16 cellular contexts compared by ENCODE assay signal in the genomic region with DNA sequence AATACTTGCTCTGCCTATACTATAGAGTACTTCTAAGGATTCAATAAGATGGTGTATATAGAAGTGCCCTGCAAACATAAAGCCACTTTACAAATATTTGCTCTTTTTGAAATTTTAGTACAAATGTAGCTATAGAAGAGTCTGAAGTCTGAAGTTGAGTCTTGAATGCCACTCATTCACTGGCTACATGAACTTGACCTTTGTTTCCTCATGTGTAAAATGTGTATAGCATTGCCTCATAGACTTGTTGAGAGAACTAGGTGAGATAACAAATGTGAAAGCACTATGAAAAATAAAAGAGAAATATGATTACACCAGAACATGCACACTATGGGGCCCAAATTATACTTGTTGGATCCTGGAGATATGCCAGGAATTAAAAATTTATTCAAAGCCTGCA.
A peak's percentile ranks its signal among the peaks of the same experiment; 100 is the strongest.
DNase-seq lines count a peak whose midpoint lies in the region; ATAC-seq and TF ChIP-seq lines count a peak whose summit lies in the region.
"Had no signal": no experiment of that assay in that cellular context is flagged by ENCODE, and none has a peak within 500 bp of the region (broad histone marks: within the 10 kb centered on the region; RNA-seq: fewer than 3 reads in every experiment).

No MANE protein-coding gene starts in this region.

- H3K4me3 ChIP-seq in adipocyte (ENCODE audit: low read length) (no peak overlapping the region), left lung (no peak overlapping the region), WERI-Rb-1 (ENCODE audit: low read depth, low read length) (no peak overlapping the region)
- H3K4me3 ChIP-seq: GM12878, HAP-1 had no signal

- TF ChIP-seq CTCF in left lung (IDR thresholded peaks at IDR 0.05): no peak
- no peak for TF ChIP-seq CTCF in WERI-Rb-1 (IDR thresholded peaks at IDR 0.05; ENCODE audit: low read depth, low read length)

- no peak overlapping the region for H3K9ac ChIP-seq in adipocyte (ENCODE audit: low read length)

- ATAC-seq in left lung: peak; percentile 38
- no peak for ATAC-seq in stimulated activated memory B cell treated with anti-CD40 and anti-IgM and Interleukin-4, amounts not matched to agents 10 μg/mL and 1 μg/mL and 100 μg/mL, for 72 hours
- ATAC-seq in GM19467 (IDR thresholded peaks at IDR 0.05; ENCODE audit: unreplicated experiment): no peak
- ATAC-seq: GM12878 had no signal

- H3K27me3 ChIP-seq in adipocyte (replicated peaks; ENCODE audit: control insufficient read depth, insufficient read depth, low read length) (no peaks in the 10 kb centered on the region), left lung (no peaks in the 10 kb centered on the region), WERI-Rb-1 (ENCODE audit: insufficient read depth, low read depth, severe bottlenecking) (no peaks in the 10 kb centered on the region)
- H3K27me3 ChIP-seq: BE2C had no signal

- intact Hi-C loops in left lung (cut with DNase I): no loop called here

- H3K4me1 ChIP-seq in adipocyte (ENCODE audit: control insufficient read depth, insufficient read depth, low read length): peaks cover 4% of the 10 kb centered on the region
- no peaks in the 10 kb centered on the region for H3K4me1 ChIP-seq in left lung
- H3K4me1 ChIP-seq: HAP-1 had no signal

- H3K4me1 Mint-ChIP-seq in stimulated activated memory B cell treated with anti-CD40 and anti-IgM and Interleukin-4, amounts not matched to agents 10 μg/mL and 1 μg/mL and 100 μg/mL, for 72 hours: peaks cover 27% of the 10 kb centered on the region
- H3K4me1 Mint-ChIP-seq: CD4-positive, alpha-beta memory T cell had no signal

- peaks cover 13% of the 10 kb centered on the region for H3K36me3 Mint-ChIP-seq in stimulated activated memory B cell treated with anti-CD40 and anti-IgM and Interleukin-4, amounts not matched to agents 10 μg/mL and 1 μg/mL and 100 μg/mL, for 72 hours
- H3K36me3 Mint-ChIP-seq: CD4-positive, alpha-beta memory T cell had no signal

- no peaks in the 10 kb centered on the region for H3K36me3 ChIP-seq in adipocyte (ENCODE audit: control insufficient read depth, insufficient read depth, low read length, severe bottlenecking)
- H3K36me3 ChIP-seq in left lung: no peaks in the 10 kb centered on the region
- H3K36me3 ChIP-seq in WERI-Rb-1: no peaks in the 10 kb centered on the region
- H3K36me3 ChIP-seq: BE2C, HAP-1 had no signal

- H3K27ac ChIP-seq in left lung: no peak overlapping the region
- H3K27ac ChIP-seq in WERI-Rb-1: no peak overlapping the region
- H3K27ac ChIP-seq: C4-2B, HL-60 had no signal

- no peak overlapping the region for H3K4me3 Mint-ChIP-seq in stimulated activated memory B cell treated with anti-CD40 and anti-IgM and Interleukin-4, amounts not matched to agents 10 μg/mL and 1 μg/mL and 100 μg/mL, for 72 hours
- H3K4me3 Mint-ChIP-seq: CD4-positive, alpha-beta memory T cell; HFFc6 had no signal

- H3K9me3 ChIP-seq in adipocyte (ENCODE audit: control insufficient read depth, low read length) (no peaks in the 10 kb centered on the region), left lung (no peaks in the 10 kb centered on the region), WERI-Rb-1 (ENCODE audit: severe bottlenecking) (peaks cover 3% of the 10 kb centered on the region)
- H3K9me3 ChIP-seq: BE2C, HAP-1 had no signal

- no peaks in the 10 kb centered on the region for H3K27me3 Mint-ChIP-seq in stimulated activated memory B cell treated with anti-CD40 and anti-IgM and Interleukin-4, amounts not matched to agents 10 μg/mL and 1 μg/mL and 100 μg/mL, for 72 hours

- H3K27ac Mint-ChIP-seq in stimulated activated memory B cell treated with anti-CD40 and anti-IgM and Interleukin-4, amounts not matched to agents 10 μg/mL and 1 μg/mL and 100 μg/mL, for 72 hours: peak overlapping the region; percentile 99
- H3K27ac Mint-ChIP-seq: CD4-positive, alpha-beta memory T cell; HFFc6 had no signal

- DNase-seq in OCI-M1 (lab: John Stamatoyannopoulos, UW): peak; percentile 3
- peak; percentile 27 for DNase-seq in adipocyte (ENCODE audit: low read depth)
- DNase-seq in left lung: no peak
- no peak for DNase-seq in WERI-Rb-1
- no peak for DNase-seq in HCEC 1CT
- DNase-seq: CD4-positive, alpha-beta memory T cell; DMS79; GOT3; HFFc6 had no signal

- H3K9me3 Mint-ChIP-seq in stimulated activated memory B cell treated with anti-CD40 and anti-IgM and Interleukin-4, amounts not matched to agents 10 μg/mL and 1 μg/mL and 100 μg/mL, for 72 hours: no peaks in the 10 kb centered on the region
- H3K9me3 Mint-ChIP-seq: HFFc6 had no signal

Comparison
In these comparisons a context has a peak if more than half of its experiments do, and no peak if none do; other contexts are left out.
1. DNase-seq: peak in OCI-M1 (single experiment) and adipocyte (single experiment); none in left lung (0 of 2), WERI-Rb-1 (single experiment) and HCEC 1CT (single experiment).